ENCODE assay signal across 8 cellular contexts in the genomic region with DNA sequence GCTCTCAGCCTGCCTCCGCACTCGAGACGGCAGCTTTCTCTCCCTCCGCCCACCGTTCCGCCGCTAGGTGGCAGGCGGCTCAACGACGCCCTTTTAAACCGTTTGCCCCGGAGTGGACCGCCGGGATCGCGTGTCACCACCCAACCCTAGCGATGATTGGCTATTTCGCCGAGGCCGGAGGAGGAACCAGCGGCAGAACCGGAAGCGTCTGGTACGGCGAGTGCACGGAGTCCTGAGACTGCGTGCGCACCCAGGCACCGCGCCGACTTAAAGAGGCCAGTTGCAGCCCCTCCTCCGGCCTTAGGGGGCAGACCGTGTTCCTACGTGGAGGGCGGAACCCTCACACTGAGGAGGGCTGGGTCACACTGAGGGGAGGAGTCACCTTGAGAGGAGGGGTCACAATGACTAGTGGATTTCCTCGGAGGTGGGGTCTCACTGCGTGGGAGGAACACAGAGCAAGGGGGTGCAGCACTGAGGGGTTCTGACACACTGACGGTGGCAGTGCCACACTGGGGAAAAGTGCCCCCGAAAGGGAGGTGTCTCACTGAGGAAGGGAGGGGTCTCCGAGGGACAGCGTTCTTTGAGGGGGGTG. TPM values are rescaled to one million over a fixed set of nuclear protein-coding genes. Genes with fewer than 3 reads are reported as not detected.
A peak's percentile ranks its signal among the peaks of the same experiment; 100 is the strongest.
DNase-seq lines count a peak whose midpoint lies in the region; ATAC-seq, FAIRE-seq and TF ChIP-seq lines count a peak whose summit lies in the region.

No MANE protein-coding gene starts in this region.

- POLR2A ChIA-PET in BJ (lab: Charles Lee): interaction anchor here (0.6 kb wide), 1 partner anchor 54 kb away, joined by 3 read pairs; the partner anchor contains the start of genes CCDC107 and RMRP

- peak; percentile 91 for TF ChIP-seq CTCF in BJ (IDR thresholded peaks at IDR 0.05; ENCODE audit: insufficient read depth, low read depth, low read length)

- FAIRE-seq in colon (lab: Jason Lieb, UNC): peak; percentile 90

- no peaks in the 10 kb centered on the region for H3K27me3 ChIP-seq in BJ (ENCODE audit: control insufficient read depth, insufficient read depth, low read length)

- ATAC-seq in HG03442 (IDR thresholded peaks at IDR 0.05; ENCODE audit: unreplicated experiment): peak; percentile 84

- peak; percentile 95 for DNase-seq in BJ (ENCODE audit: low read depth)
- DNase-seq in GM19238 (ENCODE audit: insufficient read length, low spot score): peak; percentile 99
- DNase-seq in NCI-H510A treated with DMSO at 0.1 percent for 48 hours (lab: John Stamatoyannopoulos, UW): peak; percentile 89
- DNase-seq in activated CD4-positive, alpha-beta T cell treated with anti-CD3 and anti-CD28 coated beads for 4 hours: peak; percentile 98 to 99
- peak; percentile 100 for DNase-seq in kidney tubule cell (ENCODE audit: low spot score)
- DNase-seq in stimulated activated CD4-positive, alpha-beta T cell treated with anti-CD3 and anti-CD28 coated beads, Interleukin-1b, Interleukin-23, amount 100 ng/mL, for 24 hours (ENCODE audit: low read depth in 4 of 4, low spot score in 1 of 4): peak; percentile 94 to 99 (median 99)

- peak overlapping the region; percentile 59 for H3K4me3 ChIP-seq in BJ (ENCODE audit: low read depth, low read length)

- H3K36me3 ChIP-seq in BJ (ENCODE audit: control insufficient read depth, insufficient read depth, low read length): peaks cover 13% of the 10 kb centered on the region

- CTCF ChIA-PET in BJ (lab: Yijun Ruan, JAX): interaction anchor here (0.7 to 1.5 kb wide), 12 partner anchors 18 to 480 kb away, joined by 3 to 6 read pairs (median 3); partner anchors contain the start of genes CREB3, RUSC2 and TLN1

RNA-seq across cellular contexts. Expression of gene TESK1, which starts 1.0 kb away (rescaled TPM):
- polyA plus RNA-seq in BJ (2011; rRNA removed): 23.2 and 32.6 TPM in 2 replicates
- polyA minus RNA-seq in BJ (2011; rRNA and poly(A)+ RNA removed): 17.8 and 20.2 TPM in 2 replicates

RNA-seq across cellular contexts. Expression of gene CD72, which starts 14.1 kb away (rescaled TPM):
- polyA plus RNA-seq in BJ (2011; rRNA removed): 1.1 and 1.7 TPM in 2 replicates
- polyA minus RNA-seq in BJ (2011; rRNA and poly(A)+ RNA removed): 0.41 and 1.1 TPM in 2 replicates

RNA-seq across cellular contexts. Expression of gene SIT1, which starts 46.6 kb away (rescaled TPM):
- polyA plus RNA-seq in BJ (2011; rRNA removed): not detected in 2 replicates
- polyA minus RNA-seq in BJ (2011; rRNA and poly(A)+ RNA removed): not detected in 2 replicates

RNA-seq across cellular contexts. Expression of gene RMRP, which starts 53.7 kb away (rescaled TPM):
- 235 and 1,738 TPM in 2 replicates for polyA plus RNA-seq in BJ (2011; rRNA removed)
- 13,377 and 21,567 TPM in 2 replicates for polyA minus RNA-seq in BJ (2011; rRNA and poly(A)+ RNA removed)

RNA-seq across cellular contexts. Expression of gene CCDC107, which starts 54.0 kb away (rescaled TPM):
- polyA plus RNA-seq in BJ (2011; rRNA removed): 22.0 and 27.9 TPM in 2 replicates
- 5.8 and 9.7 TPM in 2 replicates for polyA minus RNA-seq in BJ (2011; rRNA and poly(A)+ RNA removed)

Comparison
In these comparisons a context has a peak if more than half of its experiments do, and no peak if none do; other contexts are left out.
1. Peak in every context shown above with its lines: DNase-seq, ATAC-seq and H3K4me3 ChIP-seq.